8 cellular contexts compared by ENCODE assay signal in the genomic region with DNA sequence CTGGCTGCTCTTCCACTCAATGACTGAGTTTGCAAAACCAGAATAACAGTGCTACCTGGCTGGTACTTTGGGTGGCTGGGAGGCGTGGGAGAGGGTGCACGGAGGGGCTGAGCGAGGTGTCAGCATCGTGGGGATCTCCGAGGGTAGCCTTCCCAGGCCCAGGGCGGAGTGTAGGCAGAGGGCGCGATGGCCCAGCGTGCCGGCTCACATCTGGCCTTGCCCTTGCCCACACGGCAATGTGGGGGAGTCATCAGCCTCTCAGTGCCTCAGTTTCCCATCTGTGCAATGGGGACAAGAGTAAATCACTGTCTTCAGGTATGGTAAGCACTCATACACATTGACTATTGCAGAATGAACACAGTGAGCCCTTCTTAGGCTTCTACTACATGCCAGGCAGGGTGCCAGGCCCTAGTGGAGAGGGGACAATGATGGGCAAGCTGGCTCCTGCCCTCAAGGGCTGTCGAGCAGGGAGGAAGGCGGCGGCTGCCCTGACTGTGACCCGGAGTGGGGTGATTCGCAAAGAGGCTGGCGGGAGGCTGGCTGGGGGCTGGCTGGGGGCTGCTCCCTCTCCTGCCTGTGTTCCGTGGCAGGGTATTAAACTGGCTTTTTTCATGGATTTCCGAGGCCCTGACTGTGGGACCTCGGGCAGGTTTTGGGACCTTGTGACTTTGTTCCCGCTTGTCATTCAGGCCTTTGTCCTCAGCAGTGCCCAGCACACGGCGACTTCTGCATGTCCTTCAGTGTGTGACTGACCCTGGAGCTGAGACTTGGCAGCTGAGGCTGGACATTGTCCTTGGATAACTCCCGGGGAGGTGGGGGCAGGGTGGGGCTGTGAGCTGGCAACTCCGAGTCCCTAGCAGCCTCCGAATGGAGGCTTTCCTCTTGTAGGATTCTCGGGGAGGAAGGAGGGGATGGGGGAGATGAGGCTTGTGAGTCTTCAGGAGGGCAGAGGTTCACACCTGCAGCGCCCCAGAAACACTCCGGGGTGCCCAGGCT.
A peak's percentile ranks its signal among the peaks of the same experiment; 100 is the strongest.
DNase-seq lines count a peak whose midpoint lies in the region; ATAC-seq, FAIRE-seq and TF ChIP-seq lines count a peak whose summit lies in the region.

No MANE protein-coding gene starts in this region.

- peaks cover 96% of the 10 kb centered on the region for H3K79me2 ChIP-seq in GM23338 (replicated peaks; ENCODE audit: insufficient read depth)

- H3K27ac Mint-ChIP-seq in GM23338: peak overlapping the region; percentile 56

- no peak for ATAC-seq in GM23338

- H3K9me2 ChIP-seq in GM23338 (ENCODE audit: insufficient read depth): no peaks in the 10 kb centered on the region

- no peak for DNase-seq in GM23338 (ENCODE audit: low spot score)
- DNase-seq in RWPE1 (ENCODE audit: low spot score): no peak
- peak; percentile 83 for DNase-seq in left ventricle myocardium inferior
- no peak for DNase-seq in GM19239 (ENCODE audit: insufficient read length, low spot score)
- DNase-seq in stimulated activated CD4-positive, alpha-beta T cell treated with anti-CD3 and anti-CD28 coated beads, Interleukin-2, amount 100 ng/mL, for 24 hours: no peak
- no peak for DNase-seq in stimulated activated naive CD4-positive, alpha-beta T cell treated with Interleukin-2 at 50 U/mL for 16 hours (lab: John Stamatoyannopoulos, UW)
- DNase-seq in effector CD4-positive, alpha-beta T cell: no peak

- no peak for FAIRE-seq in GM19239 (lab: Jason Lieb, UNC)

- no peaks in the 10 kb centered on the region for H3K27me3 ChIP-seq in GM23338 (ENCODE audit: insufficient read depth)
- no peaks in the 10 kb centered on the region for H3K27me3 ChIP-seq in left ventricle myocardium inferior (ENCODE audit: low read depth)

- no peaks in the 10 kb centered on the region for H3F3A ChIP-seq in GM23338 (replicated peaks; ENCODE audit: low read depth)

- peak overlapping the region; percentile 38; the same call in 1 of the 2 replicates for H3K4me2 ChIP-seq in GM23338

- H3K4me3 ChIP-seq in GM23338 (no peak overlapping the region), left ventricle myocardium inferior (peak overlapping the region; percentile 27), skin epidermis (no peak overlapping the region)

- H3K4me3 Mint-ChIP-seq in GM23338: no peak overlapping the region; the same call in 2 of the 3 replicates

- CTCF ChIA-PET in RWPE1 (lab: Yijun Ruan, JAX): interaction anchor here (0.7 kb wide), 2 partner anchors 20 to 136 kb away, joined by 4 to 5 read pairs; no protein-coding TSS in a partner anchor

- no peak for TF ChIP-seq CTCF in GM23338 (conservative IDR thresholded peaks at IDR 0.05; ENCODE audit: low read depth in 2 of 2)
- TF ChIP-seq CTCF in RWPE1 (conservative IDR thresholded peaks at IDR 0.05; ENCODE audit: low read depth): no peak
- TF ChIP-seq CTCF in left ventricle myocardium inferior (IDR thresholded peaks at IDR 0.05; ENCODE audit: borderline replicate concordance): no peak

- no peak overlapping the region for H3K27ac ChIP-seq in GM23338 (ENCODE audit: low read depth)
- peak overlapping the region; percentile 73 for H3K27ac ChIP-seq in RWPE1
- H3K27ac ChIP-seq in left ventricle myocardium inferior (replicated peaks): peak overlapping the region; percentile 91
- H3K27ac ChIP-seq in skin epidermis: peak overlapping the region in 15 of 21 experiments; percentile 2 to 82 (median 55)

- POLR2A ChIA-PET in RWPE1 (lab: Yijun Ruan, JAX; ENCODE audit: low non-redundant PET): no interaction called here

- peaks cover 16% of the 10 kb centered on the region for H4K20me1 ChIP-seq in GM23338 (replicated peaks; ENCODE audit: insufficient read depth)

- intact Hi-C loops in left ventricle myocardium inferior (cut with micrococcal nuclease): no loop called here

- H3K36me3 ChIP-seq in GM23338 (ENCODE audit: insufficient read depth) (no peaks in the 10 kb centered on the region), left ventricle myocardium inferior (no peaks in the 10 kb centered on the region)

- H2AFZ ChIP-seq in GM23338: no peak overlapping the region

- no peaks in the 10 kb centered on the region for H3K9me3 ChIP-seq in left ventricle myocardium inferior (replicated peaks)

- no peaks in the 10 kb centered on the region for H3K9me3 Mint-ChIP-seq in GM23338

- no peaks in the 10 kb centered on the region for H3K36me3 Mint-ChIP-seq in GM23338 (ENCODE audit: low read depth)

- H3K4me1 ChIP-seq in GM23338 (ENCODE audit: insufficient read depth): peaks cover 60% of the 10 kb centered on the region
- H3K4me1 ChIP-seq in left ventricle myocardium inferior: peaks cover 100% of the 10 kb centered on the region

- peaks cover 86% of the 10 kb centered on the region for H3K4me1 Mint-ChIP-seq in GM23338

- H3K27me3 Mint-ChIP-seq in GM23338 (ENCODE audit: insufficient read depth, low read depth, poor library complexity): peaks cover 28% of the 10 kb centered on the region

TF ChIP-seq in GM23338, 12 proteins besides CTCF, POLR2A, EP300 and RAD21 (continues in another document):
- no peak for TF ChIP-seq STAT1 (IDR thresholded peaks at IDR 0.05; ENCODE audit: unreplicated experiment)
- no peak for TF ChIP-seq CREB1 (CRISPR knock-in tag; IDR thresholded peaks at IDR 0.05; ENCODE audit: low read depth)
- no peak for TF ChIP-seq EZH2phosphoT487 (IDR thresholded peaks at IDR 0.05; ENCODE audit: unreplicated experiment)
- TF ChIP-seq NANOG (IDR thresholded peaks at IDR 0.05; ENCODE audit: borderline replicate concordance): no peak
- TF ChIP-seq JUNB (IDR thresholded peaks at IDR 0.05; ENCODE audit: unreplicated experiment): no peak
- no peak for TF ChIP-seq EZH2 (IDR thresholded peaks at IDR 0.05; ENCODE audit: low read depth, unreplicated experiment)
- TF ChIP-seq POLR2AphosphoS5 (IDR thresholded peaks at IDR 0.05; ENCODE audit: low read depth): no peak
- TF ChIP-seq ZNF331 (CRISPR knock-in tag; IDR thresholded peaks at IDR 0.05; ENCODE audit: low read depth): no peak
- TF ChIP-seq, protein P1, sequence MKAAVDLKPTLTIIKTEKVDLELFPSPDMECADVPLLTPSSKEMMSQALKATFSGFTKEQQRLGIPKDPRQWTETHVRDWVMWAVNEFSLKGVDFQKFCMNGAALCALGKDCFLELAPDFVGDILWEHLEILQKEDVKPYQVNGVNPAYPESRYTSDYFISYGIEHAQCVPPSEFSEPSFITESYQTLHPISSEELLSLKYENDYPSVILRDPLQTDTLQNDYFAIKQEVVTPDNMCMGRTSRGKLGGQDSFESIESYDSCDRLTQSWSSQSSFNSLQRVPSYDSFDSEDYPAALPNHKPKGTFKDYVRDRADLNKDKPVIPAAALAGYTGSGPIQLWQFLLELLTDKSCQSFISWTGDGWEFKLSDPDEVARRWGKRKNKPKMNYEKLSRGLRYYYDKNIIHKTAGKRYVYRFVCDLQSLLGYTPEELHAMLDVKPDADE (IDR thresholded peaks at IDR 0.05): no peak
